In genomic region chr7:4690953-4691856, GRCh38 we compare ENCODE assay signal across 18 cellular contexts. TPM values are rescaled to one million over a fixed set of nuclear protein-coding genes. Genes with fewer than 3 reads are reported as not detected.
A peak's percentile ranks its signal among the peaks of the same experiment; 100 is the strongest.
DNase-seq lines count a peak whose midpoint lies in the region; ATAC-seq, FAIRE-seq and TF ChIP-seq lines count a peak whose summit lies in the region.
"Had no signal": no experiment of that assay in that cellular context is flagged by ENCODE, and none has a peak within 500 bp of the region (broad histone marks: within the 10 kb centered on the region; RNA-seq: fewer than 3 reads in every experiment).

No MANE protein-coding gene starts in this region.

- H3K36me3 ChIP-seq in keratinocyte (ENCODE audit: control insufficient read depth in 2 of 2, extremely low read depth in 1 of 2, insufficient read depth in 2 of 2, low read length in 2 of 2) (peaks cover 0 to under 1% of the 10 kb centered on the region in 2 experiments), testis (ENCODE audit: low read depth, missing control alignments) (no peaks in the 10 kb centered on the region)

- peak overlapping the region; percentile 29 for H3K9ac ChIP-seq in keratinocyte (ENCODE audit: control insufficient read depth, extremely low read depth, insufficient read depth, low read length)

- no peaks in the 10 kb centered on the region for H3K27me3 ChIP-seq in keratinocyte (ENCODE audit: control insufficient read depth, extremely low read depth, insufficient read depth, low read length)
- no peaks in the 10 kb centered on the region for H3K27me3 ChIP-seq in testis
- H3K27me3 ChIP-seq: body of pancreas had no signal

- POLR2A ChIA-PET in activated CD4-positive, alpha-beta T cell treated with anti-CD3 and anti-CD28 coated beads, Interleukin-2, amount 10 ng/mL, durations not matched to agents 7 days and 5 days (lab: Charles Lee), result no interaction called here
- POLR2A ChIA-PET in activated CD4-positive, alpha-beta memory T cell treated with anti-CD3 and anti-CD28 coated beads, Interleukin-2, amount 10 ng/mL, durations not matched to agents 7 days and 5 days (lab: Charles Lee), result interaction anchor here (0.8 to 1.7 kb wide), 3 partner anchors 10 to 49 kb away, joined by 3 to 7 read pairs (median 3); no protein-coding TSS in a partner anchor

- TF ChIP-seq CTCF in keratinocyte (optimal IDR thresholded peaks at IDR 0.05 in 1 of 3, IDR thresholded peaks at IDR 0.05 in 1 of 3, conservative IDR thresholded peaks at IDR 0.05 in 1 of 3; ENCODE audit: extremely low read depth in 1 of 3, insufficient read depth in 2 of 3, low read length in 3 of 3), result no peak
- no peak for TF ChIP-seq CTCF in testis (IDR thresholded peaks at IDR 0.05)

- peaks cover 5% of the 10 kb centered on the region for H3K9me1 ChIP-seq in keratinocyte (ENCODE audit: control insufficient read depth, extremely low read depth, insufficient read depth, low read length)

- no peak overlapping the region for H2AFZ ChIP-seq in keratinocyte (ENCODE audit: control insufficient read depth, low read length)
- H2AFZ ChIP-seq: PC-9 had no signal

- H3K27ac Mint-ChIP-seq in activated CD4-positive, alpha-beta T cell treated with anti-CD3 and anti-CD28 coated beads, Interleukin-2, amount 10 ng/mL, durations not matched to agents 24 days and 14 days, result peak overlapping the region; percentile 58
- H3K27ac Mint-ChIP-seq in activated CD4-positive, alpha-beta T cell treated with anti-CD3 and anti-CD28 coated beads, Interleukin-2, amount 10 ng/mL, durations not matched to agents 7 days and 5 days, result no peak overlapping the region
- peak overlapping the region; percentile 21 for H3K27ac Mint-ChIP-seq in T-helper 17 cell
- H3K27ac Mint-ChIP-seq in activated CD4-positive, alpha-beta memory T cell treated with anti-CD3 and anti-CD28 coated beads, Interleukin-2, amount 10 ng/mL, durations not matched to agents 7 days and 5 days, result no peak overlapping the region

- no peak for TF ChIP-seq POLR2A in testis (IDR thresholded peaks at IDR 0.05)

- no peak for FAIRE-seq in keratinocyte (lab: Jason Lieb, UNC)
- FAIRE-seq: A204.1, small intestine had no signal

- H3K4me2 ChIP-seq in keratinocyte (ENCODE audit: control insufficient read depth, extremely low read depth, insufficient read depth, low read depth, low read length), result peak overlapping the region; percentile 63
- H3K4me2 ChIP-seq: PC-9 had no signal

- no peak overlapping the region for H3K4me3 Mint-ChIP-seq in activated CD4-positive, alpha-beta T cell treated with anti-CD3 and anti-CD28 coated beads, Interleukin-2, amount 10 ng/mL, durations not matched to agents 24 days and 14 days
- H3K4me3 Mint-ChIP-seq in activated CD4-positive, alpha-beta T cell treated with anti-CD3 and anti-CD28 coated beads, Interleukin-2, amount 10 ng/mL, durations not matched to agents 7 days and 5 days, result no peak overlapping the region
- peak overlapping the region; percentile 2 for H3K4me3 Mint-ChIP-seq in T-helper 17 cell
- H3K4me3 Mint-ChIP-seq in activated CD4-positive, alpha-beta memory T cell treated with anti-CD3 and anti-CD28 coated beads, Interleukin-2, amount 10 ng/mL, durations not matched to agents 7 days and 5 days, result no peak overlapping the region

- WGBS in testis, 2 donors, result 69 to 70% methylated on average over 22 to 23 of the region's 23 CpGs

- peaks cover 31% of the 10 kb centered on the region for H3K4me1 Mint-ChIP-seq in activated CD4-positive, alpha-beta T cell treated with anti-CD3 and anti-CD28 coated beads, Interleukin-2, amount 10 ng/mL, durations not matched to agents 24 days and 14 days
- H3K4me1 Mint-ChIP-seq in activated CD4-positive, alpha-beta T cell treated with anti-CD3 and anti-CD28 coated beads, Interleukin-2, amount 10 ng/mL, durations not matched to agents 7 days and 5 days, result peaks cover 45% of the 10 kb centered on the region
- peaks cover 57% of the 10 kb centered on the region for H3K4me1 Mint-ChIP-seq in T-helper 17 cell
- H3K4me1 Mint-ChIP-seq in activated CD4-positive, alpha-beta memory T cell treated with anti-CD3 and anti-CD28 coated beads, Interleukin-2, amount 10 ng/mL, durations not matched to agents 7 days and 5 days, result peaks cover 15% of the 10 kb centered on the region

- H3K4me1 ChIP-seq in keratinocyte (ENCODE audit: control insufficient read depth, extremely low read depth, insufficient read depth, low read length) (peaks cover 25% of the 10 kb centered on the region), testis (peaks cover 35% of the 10 kb centered on the region)
- H3K4me1 ChIP-seq: Caco-2 had no signal

- intact Hi-C loops in activated CD4-positive, alpha-beta T cell treated with anti-CD3 and anti-CD28 coated beads, Interleukin-2, amount 10 ng/mL, durations not matched to agents 24 days and 14 days (cut with micrococcal nuclease), result no loop called here
- intact Hi-C loops in testis (cut with DNase I; ENCODE audit: low total_unique reads), result no loop called here

- CTCF ChIA-PET in activated CD4-positive, alpha-beta T cell treated with anti-CD3 and anti-CD28 coated beads, Interleukin-2, amount 10 ng/mL, durations not matched to agents 7 days and 5 days (lab: Charles Lee), result no interaction called here
- CTCF ChIA-PET in activated CD4-positive, alpha-beta memory T cell treated with anti-CD3 and anti-CD28 coated beads, Interleukin-2, amount 10 ng/mL, durations not matched to agents 7 days and 5 days (lab: Charles Lee), result interaction anchor here (1.2 kb wide), 1 partner anchor 49 kb away, joined by 3 read pairs; no protein-coding TSS in a partner anchor

- DNase-seq in activated CD4-positive, alpha-beta T cell treated with anti-CD3 and anti-CD28 coated beads, Interleukin-2, amount 10 ng/mL, durations not matched to agents 24 days and 14 days, result no peak
- DNase-seq in activated CD4-positive, alpha-beta T cell treated with anti-CD3 and anti-CD28 coated beads, Interleukin-2, amount 10 ng/mL, durations not matched to agents 7 days and 5 days, result no peak
- DNase-seq in T-helper 17 cell (no peak), keratinocyte (ENCODE audit: low read depth, low spot score) (no peak), testis (no peak), SW480 (ENCODE audit: low spot score) (no peak), NCI-H524 treated with DMSO at 0.1 percent for 48 hours (lab: John Stamatoyannopoulos, UW) (no peak)
- no peak for DNase-seq in activated CD4-positive, alpha-beta memory T cell treated with anti-CD3 and anti-CD28 coated beads, Interleukin-2, amount 10 ng/mL, durations not matched to agents 7 days and 5 days
- DNase-seq: activated gamma-delta T cell; body of pancreas; Caco-2; Karpas-422; NCI-H510A treated with DMSO at 0.1 percent for 48 hours; PC-9; small intestine; stimulated activated naive CD8-positive, alpha-beta T cell treated with anti-CD3 and anti-CD28 coated beads, Interleukin-15, Interleukin-2, amounts not matched to agents 100 U/mL and 50 U/mL, for 24 hours had no signal

- peaks cover 6% of the 10 kb centered on the region for H3K36me3 Mint-ChIP-seq in activated CD4-positive, alpha-beta T cell treated with anti-CD3 and anti-CD28 coated beads, Interleukin-2, amount 10 ng/mL, durations not matched to agents 24 days and 14 days (ENCODE audit: low read depth)
- peaks cover 9% of the 10 kb centered on the region for H3K36me3 Mint-ChIP-seq in activated CD4-positive, alpha-beta T cell treated with anti-CD3 and anti-CD28 coated beads, Interleukin-2, amount 10 ng/mL, durations not matched to agents 7 days and 5 days (ENCODE audit: low read depth)
- peaks cover 2% of the 10 kb centered on the region for H3K36me3 Mint-ChIP-seq in T-helper 17 cell (ENCODE audit: low read depth)
- H3K36me3 Mint-ChIP-seq in activated CD4-positive, alpha-beta memory T cell treated with anti-CD3 and anti-CD28 coated beads, Interleukin-2, amount 10 ng/mL, durations not matched to agents 7 days and 5 days (ENCODE audit: low read depth), result peaks cover under 1% of the 10 kb centered on the region

- H3K9me3 ChIP-seq in T-helper 17 cell (ENCODE audit: control insufficient read depth, low read length, poor library complexity, severe bottlenecking) (no peaks in the 10 kb centered on the region), keratinocyte (ENCODE audit: control insufficient read depth, low read depth, low read length) (no peaks in the 10 kb centered on the region), testis (no peaks in the 10 kb centered on the region)
- H3K9me3 ChIP-seq: body of pancreas, Caco-2 had no signal

- H3K27me3 Mint-ChIP-seq in activated CD4-positive, alpha-beta T cell treated with anti-CD3 and anti-CD28 coated beads, Interleukin-2, amount 10 ng/mL, durations not matched to agents 24 days and 14 days, result no peaks in the 10 kb centered on the region
- H3K27me3 Mint-ChIP-seq in activated CD4-positive, alpha-beta T cell treated with anti-CD3 and anti-CD28 coated beads, Interleukin-2, amount 10 ng/mL, durations not matched to agents 7 days and 5 days, result no peaks in the 10 kb centered on the region
- no peaks in the 10 kb centered on the region for H3K27me3 Mint-ChIP-seq in T-helper 17 cell
- no peaks in the 10 kb centered on the region for H3K27me3 Mint-ChIP-seq in activated CD4-positive, alpha-beta memory T cell treated with anti-CD3 and anti-CD28 coated beads, Interleukin-2, amount 10 ng/mL, durations not matched to agents 7 days and 5 days

- H3K9me3 Mint-ChIP-seq in activated CD4-positive, alpha-beta T cell treated with anti-CD3 and anti-CD28 coated beads, Interleukin-2, amount 10 ng/mL, durations not matched to agents 24 days and 14 days, result no peaks in the 10 kb centered on the region
- H3K9me3 Mint-ChIP-seq in activated CD4-positive, alpha-beta T cell treated with anti-CD3 and anti-CD28 coated beads, Interleukin-2, amount 10 ng/mL, durations not matched to agents 7 days and 5 days, result no peaks in the 10 kb centered on the region
- H3K9me3 Mint-ChIP-seq in activated CD4-positive, alpha-beta memory T cell treated with anti-CD3 and anti-CD28 coated beads, Interleukin-2, amount 10 ng/mL, durations not matched to agents 7 days and 5 days, result no peaks in the 10 kb centered on the region

- H3K79me2 ChIP-seq in keratinocyte (ENCODE audit: control insufficient read depth, insufficient read depth, low read length), result peaks cover 96% of the 10 kb centered on the region

- peaks cover 9% of the 10 kb centered on the region for H4K20me1 ChIP-seq in keratinocyte (ENCODE audit: control insufficient read depth, extremely low read depth, insufficient read depth, low read length)

- H3K27ac ChIP-seq in keratinocyte (ENCODE audit: control insufficient read depth, insufficient read depth, low read length) (peak overlapping the region; percentile 2), testis (peak overlapping the region; percentile 1 to 87)
- H3K27ac ChIP-seq: body of pancreas, PC-9, VCaP had no signal

- ATAC-seq in T-helper 17 cell, result no peak
- ATAC-seq: body of pancreas; stimulated activated naive CD8-positive, alpha-beta T cell treated with anti-CD3 and anti-CD28 coated beads, Interleukin-15, Interleukin-2, amounts not matched to agents 100 U/mL and 50 U/mL, for 24 hours had no signal

- dilution Hi-C loops in keratinocyte (cut with MboI; ENCODE audit: extremely low pct_ligation_motif_present, low sequenced_read_pairs), result no loop called here

- H3K4me3 ChIP-seq in keratinocyte (ENCODE audit: control insufficient read depth in 2 of 3, extremely low read depth in 1 of 3, insufficient read depth in 2 of 3, low read depth in 1 of 3, low read length in 3 of 3) (peak overlapping the region in 1 of 3 experiments; percentile 36), testis (no peak overlapping the region)
- H3K4me3 ChIP-seq: body of pancreas, PC-9 had no signal

RNA-seq across cellular contexts. Expression of gene FOXK1, which starts 9.1 kb away (rescaled TPM):
- total RNA-seq in activated CD4-positive, alpha-beta T cell treated with anti-CD3 and anti-CD28 coated beads, Interleukin-2, amount 10 ng/mL, durations not matched to agents 24 days and 14 days, result 36.6 TPM in 2 replicates
- 10 to 100 TPM; 32.0 to 36.2 TPM for total RNA-seq in activated CD4-positive, alpha-beta T cell treated with anti-CD3 and anti-CD28 coated beads, Interleukin-2, amount 10 ng/mL, durations not matched to agents 7 days and 5 days
- total RNA-seq in T-helper 17 cell, result 10 to 100 TPM; 59.8 to 60.9 TPM
- 4.0 to 9.6 TPM (median 4.4 TPM) in 3 replicates for polyA plus RNA-seq in keratinocyte
- polyA plus RNA-seq in keratinocyte (2011; ENCODE audit: low read depth), result 2.9 TPM
- 3.9 and 5.8 TPM in 2 replicates for polyA plus RNA-seq in keratinocyte (2011; cell fraction: cytosol; rRNA removed)
- 24.7 and 28.6 TPM in 2 replicates for polyA plus RNA-seq in keratinocyte (2011; cell fraction: nucleus; rRNA removed)
- polyA plus RNA-seq in keratinocyte (2012; ENCODE audit: low replicate concordance), result 8.4 and 13.3 TPM in 2 replicates
- polyA minus RNA-seq in keratinocyte, result 11.9 to 34.8 TPM (median 13.2 TPM) in 3 replicates
- 25.7 TPM for polyA minus RNA-seq in keratinocyte (2011; cell fraction: cytosol; rRNA and poly(A)+ RNA removed)
- 33.9 and 37.3 TPM in 2 replicates for polyA minus RNA-seq in keratinocyte (2011; cell fraction: nucleus; rRNA and poly(A)+ RNA removed)
- total RNA-seq in testis, result 10 to 100 TPM; 56.7 to 65.2 TPM
- polyA plus RNA-seq in testis (ENCODE audit: insufficient read depth, low read depth, low replicate concordance), result 21.9 TPM
- 10 to 100 TPM; 32.7 to 33.2 TPM for total RNA-seq in activated CD4-positive, alpha-beta memory T cell treated with anti-CD3 and anti-CD28 coated beads, Interleukin-2, amount 10 ng/mL, durations not matched to agents 7 days and 5 days

Comparison
In these comparisons a context has a peak if more than half of its experiments do, and no peak if none do; other contexts are left out.
1. H3K27ac Mint-ChIP-seq: peak in activated CD4-positive, alpha-beta T cell treated with anti-CD3 and anti-CD28 coated beads, Interleukin-2, amount 10 ng/mL, durations not matched to agents 24 days and 14 days (single experiment) and T-helper 17 cell (single experiment); none in activated CD4-positive, alpha-beta T cell treated with anti-CD3 and anti-CD28 coated beads, Interleukin-2, amount 10 ng/mL, durations not matched to agents 7 days and 5 days (single experiment) and activated CD4-positive, alpha-beta memory T cell treated with anti-CD3 and anti-CD28 coated beads, Interleukin-2, amount 10 ng/mL, durations not matched to agents 7 days and 5 days (single experiment).